Comparison of ENCODE assay signal across 1 cellular context in the genomic region with DNA sequence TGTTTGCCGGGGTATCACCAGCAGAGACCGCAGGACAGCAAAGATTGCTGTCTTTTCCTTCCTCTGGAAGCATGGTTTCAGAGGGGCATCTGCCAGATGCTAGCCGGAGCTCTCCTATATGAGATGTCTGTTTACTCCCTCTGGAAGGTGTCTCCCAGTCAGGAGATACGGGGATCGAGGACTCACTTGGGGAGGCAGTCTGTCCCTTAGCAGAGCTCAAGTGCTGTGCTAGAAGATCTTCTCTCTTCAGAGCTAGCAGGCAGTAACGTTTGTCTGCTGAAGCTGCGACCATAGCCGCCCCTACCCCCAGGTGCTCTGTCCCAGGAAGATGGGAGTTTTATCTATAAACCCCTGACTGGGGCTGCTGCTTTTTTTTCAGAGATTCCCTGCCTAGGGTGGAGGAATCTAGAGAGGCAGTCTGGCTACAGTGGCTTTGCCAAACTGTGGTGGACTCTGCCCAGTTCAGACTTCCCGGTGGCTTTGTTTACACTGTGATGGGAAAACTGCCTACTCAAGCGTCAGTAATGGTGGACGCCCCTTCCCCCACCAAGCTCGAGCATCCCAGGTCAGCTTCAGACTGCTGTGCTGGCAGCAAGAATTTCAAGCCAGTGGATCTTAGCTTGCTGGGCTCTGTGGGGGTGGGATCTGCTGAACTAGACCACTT.
TF ChIP-seq lines count a peak whose summit lies in the region.

No MANE protein-coding gene starts in this region.

TF ChIP-seq in HepG2, 621 proteins besides CTCF, POLR2A, EP300 and RAD21 (continued from another document and continues in another):
- TF ChIP-seq, protein P1, sequence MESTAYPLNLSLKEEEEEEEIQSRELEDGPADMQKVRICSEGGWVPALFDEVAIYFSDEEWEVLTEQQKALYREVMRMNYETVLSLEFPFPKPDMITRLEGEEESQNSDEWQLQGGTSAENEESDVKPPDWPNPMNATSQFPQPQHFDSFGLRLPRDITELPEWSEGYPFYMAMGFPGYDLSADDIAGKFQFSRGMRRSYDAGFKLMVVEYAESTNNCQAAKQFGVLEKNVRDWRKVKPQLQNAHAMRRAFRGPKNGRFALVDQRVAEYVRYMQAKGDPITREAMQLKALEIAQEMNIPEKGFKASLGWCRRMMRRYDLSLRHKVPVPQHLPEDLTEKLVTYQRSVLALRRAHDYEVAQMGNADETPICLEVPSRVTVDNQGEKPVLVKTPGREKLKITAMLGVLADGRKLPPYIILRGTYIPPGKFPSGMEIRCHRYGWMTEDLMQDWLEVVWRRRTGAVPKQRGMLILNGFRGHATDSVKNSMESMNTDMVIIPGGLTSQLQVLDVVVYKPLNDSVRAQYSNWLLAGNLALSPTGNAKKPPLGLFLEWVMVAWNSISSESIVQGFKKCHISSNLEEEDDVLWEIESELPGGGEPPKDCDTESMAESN (CRISPR knock-in tag; conservative IDR thresholded peaks at IDR 0.05), result no peak
- TF ChIP-seq ZNF556 (CRISPR knock-in tag; IDR thresholded peaks at IDR 0.05; ENCODE audit: borderline replicate concordance) (0 out of 2 replicates have a peak, but pooled peaks have one; percentile 41), CBX5 (CRISPR knock-in tag; IDR thresholded peaks at IDR 0.05; ENCODE audit: borderline replicate concordance) (0 out of 2 replicates have a peak, but pooled peaks have one; percentile 16), ZNF382 (CRISPR knock-in tag; IDR thresholded peaks at IDR 0.05; ENCODE audit: borderline replicate concordance) (no peak), MEIS1 (CRISPR knock-in tag; IDR thresholded peaks at IDR 0.05; ENCODE audit: borderline replicate concordance) (no peak), NFATC3 (CRISPR knock-in tag; IDR thresholded peaks at IDR 0.05) (no peak), ZBTB1 (CRISPR knock-in tag; IDR thresholded peaks at IDR 0.05; ENCODE audit: borderline replicate concordance) (no peak), ZNF468 (CRISPR knock-in tag; IDR thresholded peaks at IDR 0.05) (no peak), ZBTB20 (CRISPR knock-in tag; IDR thresholded peaks at IDR 0.05; ENCODE audit: borderline replicate concordance, low read depth) (no peak), KDM5B (CRISPR knock-in tag; IDR thresholded peaks at IDR 0.05; ENCODE audit: borderline replicate concordance) (no peak), FOXJ3 (CRISPR knock-in tag; IDR thresholded peaks at IDR 0.05; ENCODE audit: borderline replicate concordance) (0 out of 2 replicates have a peak, but pooled peaks have one; percentile 36), ZNF629 (CRISPR knock-in tag; conservative IDR thresholded peaks at IDR 0.05) (no peak), HNF4G (IDR thresholded peaks at IDR 0.05; ENCODE audit: borderline replicate concordance, low read depth, low read length) (peak; percentile 47; the same call in 1 of the 2 replicates), HNF4G (CRISPR knock-in tag; IDR thresholded peaks at IDR 0.05; ENCODE audit: borderline replicate concordance, low read depth) (no peak), ZBTB3 (CRISPR knock-in tag; IDR thresholded peaks at IDR 0.05; ENCODE audit: borderline replicate concordance, low read depth) (no peak), FOXA1 (IDR thresholded peaks at IDR 0.05) (no peak), FOXA1 (CRISPR knock-in tag; IDR thresholded peaks at IDR 0.05) (peak; percentile 79), RBAK (CRISPR knock-in tag; IDR thresholded peaks at IDR 0.05) (no peak), TBX3 (IDR thresholded peaks at IDR 0.05; ENCODE audit: borderline replicate concordance) (no peak), CEBPB (IDR thresholded peaks at IDR 0.05; ENCODE audit: borderline replicate concordance, low read depth, low read length) (no peak), ZNF335 (CRISPR knock-in tag; IDR thresholded peaks at IDR 0.05) (no peak), PAX8 (CRISPR knock-in tag; IDR thresholded peaks at IDR 0.05; ENCODE audit: borderline replicate concordance) (no peak), JUND (CRISPR knock-in tag; IDR thresholded peaks at IDR 0.05) (no peak), ZNF605 (CRISPR knock-in tag; IDR thresholded peaks at IDR 0.05) (peak; percentile 15; the same call in 1 of the 2 replicates), STAG1 (CRISPR knock-in tag; IDR thresholded peaks at IDR 0.05) (no peak), HIVEP1 (CRISPR knock-in tag; IDR thresholded peaks at IDR 0.05) (no peak), IRF2 (CRISPR knock-in tag; IDR thresholded peaks at IDR 0.05) (no peak), HDAC2 (CRISPR knock-in tag; IDR thresholded peaks at IDR 0.05) (no peak), CBFB (CRISPR knock-in tag; IDR thresholded peaks at IDR 0.05) (no peak), POLR2AphosphoS5 (IDR thresholded peaks at IDR 0.05; ENCODE audit: low read depth, low read length) (no peak), MZF1 (CRISPR knock-in tag; IDR thresholded peaks at IDR 0.05; ENCODE audit: borderline replicate concordance) (no peak), TCF7L2 (IDR thresholded peaks at IDR 0.05; ENCODE audit: low read depth, low read length) (no peak)
- TF ChIP-seq, protein P2, sequence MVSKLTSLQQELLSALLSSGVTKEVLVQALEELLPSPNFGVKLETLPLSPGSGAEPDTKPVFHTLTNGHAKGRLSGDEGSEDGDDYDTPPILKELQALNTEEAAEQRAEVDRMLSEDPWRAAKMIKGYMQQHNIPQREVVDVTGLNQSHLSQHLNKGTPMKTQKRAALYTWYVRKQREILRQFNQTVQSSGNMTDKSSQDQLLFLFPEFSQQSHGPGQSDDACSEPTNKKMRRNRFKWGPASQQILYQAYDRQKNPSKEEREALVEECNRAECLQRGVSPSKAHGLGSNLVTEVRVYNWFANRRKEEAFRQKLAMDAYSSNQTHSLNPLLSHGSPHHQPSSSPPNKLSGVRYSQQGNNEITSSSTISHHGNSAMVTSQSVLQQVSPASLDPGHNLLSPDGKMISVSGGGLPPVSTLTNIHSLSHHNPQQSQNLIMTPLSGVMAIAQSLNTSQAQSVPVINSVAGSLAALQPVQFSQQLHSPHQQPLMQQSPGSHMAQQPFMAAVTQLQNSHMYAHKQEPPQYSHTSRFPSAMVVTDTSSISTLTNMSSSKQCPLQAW (CRISPR knock-in tag; IDR thresholded peaks at IDR 0.05), result no peak
- TF ChIP-seq, protein P3, sequence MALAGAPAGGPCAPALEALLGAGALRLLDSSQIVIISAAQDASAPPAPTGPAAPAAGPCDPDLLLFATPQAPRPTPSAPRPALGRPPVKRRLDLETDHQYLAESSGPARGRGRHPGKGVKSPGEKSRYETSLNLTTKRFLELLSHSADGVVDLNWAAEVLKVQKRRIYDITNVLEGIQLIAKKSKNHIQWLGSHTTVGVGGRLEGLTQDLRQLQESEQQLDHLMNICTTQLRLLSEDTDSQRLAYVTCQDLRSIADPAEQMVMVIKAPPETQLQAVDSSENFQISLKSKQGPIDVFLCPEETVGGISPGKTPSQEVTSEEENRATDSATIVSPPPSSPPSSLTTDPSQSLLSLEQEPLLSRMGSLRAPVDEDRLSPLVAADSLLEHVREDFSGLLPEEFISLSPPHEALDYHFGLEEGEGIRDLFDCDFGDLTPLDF (CRISPR knock-in tag; IDR thresholded peaks at IDR 0.05), result no peak
- TF ChIP-seq, protein P4, sequence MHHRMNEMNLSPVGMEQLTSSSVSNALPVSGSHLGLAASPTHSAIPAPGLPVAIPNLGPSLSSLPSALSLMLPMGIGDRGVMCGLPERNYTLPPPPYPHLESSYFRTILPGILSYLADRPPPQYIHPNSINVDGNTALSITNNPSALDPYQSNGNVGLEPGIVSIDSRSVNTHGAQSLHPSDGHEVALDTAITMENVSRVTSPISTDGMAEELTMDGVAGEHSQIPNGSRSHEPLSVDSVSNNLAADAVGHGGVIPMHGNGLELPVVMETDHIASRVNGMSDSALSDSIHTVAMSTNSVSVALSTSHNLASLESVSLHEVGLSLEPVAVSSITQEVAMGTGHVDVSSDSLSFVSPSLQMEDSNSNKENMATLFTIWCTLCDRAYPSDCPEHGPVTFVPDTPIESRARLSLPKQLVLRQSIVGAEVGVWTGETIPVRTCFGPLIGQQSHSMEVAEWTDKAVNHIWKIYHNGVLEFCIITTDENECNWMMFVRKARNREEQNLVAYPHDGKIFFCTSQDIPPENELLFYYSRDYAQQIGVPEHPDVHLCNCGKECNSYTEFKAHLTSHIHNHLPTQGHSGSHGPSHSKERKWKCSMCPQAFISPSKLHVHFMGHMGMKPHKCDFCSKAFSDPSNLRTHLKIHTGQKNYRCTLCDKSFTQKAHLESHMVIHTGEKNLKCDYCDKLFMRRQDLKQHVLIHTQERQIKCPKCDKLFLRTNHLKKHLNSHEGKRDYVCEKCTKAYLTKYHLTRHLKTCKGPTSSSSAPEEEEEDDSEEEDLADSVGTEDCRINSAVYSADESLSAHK (CRISPR knock-in tag; IDR thresholded peaks at IDR 0.05; ENCODE audit: borderline replicate concordance), result no peak
- TF ChIP-seq, protein P5, sequence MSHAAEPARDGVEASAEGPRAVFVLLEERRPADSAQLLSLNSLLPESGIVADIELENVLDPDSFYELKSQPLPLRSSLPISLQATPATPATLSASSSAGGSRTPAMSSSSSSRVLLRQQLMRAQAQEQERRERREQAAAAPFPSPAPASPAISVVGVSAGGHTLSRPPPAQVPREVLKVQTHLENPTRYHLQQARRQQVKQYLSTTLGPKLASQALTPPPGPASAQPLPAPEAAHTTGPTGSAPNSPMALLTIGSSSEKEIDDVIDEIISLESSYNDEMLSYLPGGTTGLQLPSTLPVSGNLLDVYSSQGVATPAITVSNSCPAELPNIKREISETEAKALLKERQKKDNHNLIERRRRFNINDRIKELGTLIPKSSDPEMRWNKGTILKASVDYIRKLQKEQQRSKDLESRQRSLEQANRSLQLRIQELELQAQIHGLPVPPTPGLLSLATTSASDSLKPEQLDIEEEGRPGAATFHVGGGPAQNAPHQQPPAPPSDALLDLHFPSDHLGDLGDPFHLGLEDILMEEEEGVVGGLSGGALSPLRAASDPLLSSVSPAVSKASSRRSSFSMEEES (CRISPR knock-in tag; IDR thresholded peaks at IDR 0.05), result no peak
- TF ChIP-seq, protein P6, sequence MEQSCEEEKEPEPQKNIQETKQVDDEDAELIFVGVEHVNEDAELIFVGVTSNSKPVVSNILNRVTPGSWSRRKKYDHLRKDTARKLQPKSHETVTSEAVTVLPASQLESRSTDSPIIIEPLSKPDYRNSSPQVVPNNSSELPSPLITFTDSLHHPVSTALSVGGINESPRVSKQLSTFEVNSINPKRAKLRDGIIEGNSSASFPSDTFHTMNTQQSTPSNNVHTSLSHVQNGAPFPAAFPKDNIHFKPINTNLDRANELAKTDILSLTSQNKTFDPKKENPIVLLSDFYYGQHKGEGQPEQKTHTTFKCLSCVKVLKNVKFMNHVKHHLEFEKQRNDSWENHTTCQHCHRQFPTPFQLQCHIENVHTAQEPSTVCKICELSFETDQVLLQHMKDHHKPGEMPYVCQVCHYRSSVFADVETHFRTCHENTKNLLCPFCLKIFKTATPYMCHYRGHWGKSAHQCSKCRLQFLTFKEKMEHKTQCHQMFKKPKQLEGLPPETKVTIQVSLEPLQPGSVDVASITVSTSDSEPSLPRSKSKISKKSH (CRISPR knock-in tag; IDR thresholded peaks at IDR 0.05; ENCODE audit: borderline replicate concordance), result no peak
- TF ChIP-seq, protein P7, sequence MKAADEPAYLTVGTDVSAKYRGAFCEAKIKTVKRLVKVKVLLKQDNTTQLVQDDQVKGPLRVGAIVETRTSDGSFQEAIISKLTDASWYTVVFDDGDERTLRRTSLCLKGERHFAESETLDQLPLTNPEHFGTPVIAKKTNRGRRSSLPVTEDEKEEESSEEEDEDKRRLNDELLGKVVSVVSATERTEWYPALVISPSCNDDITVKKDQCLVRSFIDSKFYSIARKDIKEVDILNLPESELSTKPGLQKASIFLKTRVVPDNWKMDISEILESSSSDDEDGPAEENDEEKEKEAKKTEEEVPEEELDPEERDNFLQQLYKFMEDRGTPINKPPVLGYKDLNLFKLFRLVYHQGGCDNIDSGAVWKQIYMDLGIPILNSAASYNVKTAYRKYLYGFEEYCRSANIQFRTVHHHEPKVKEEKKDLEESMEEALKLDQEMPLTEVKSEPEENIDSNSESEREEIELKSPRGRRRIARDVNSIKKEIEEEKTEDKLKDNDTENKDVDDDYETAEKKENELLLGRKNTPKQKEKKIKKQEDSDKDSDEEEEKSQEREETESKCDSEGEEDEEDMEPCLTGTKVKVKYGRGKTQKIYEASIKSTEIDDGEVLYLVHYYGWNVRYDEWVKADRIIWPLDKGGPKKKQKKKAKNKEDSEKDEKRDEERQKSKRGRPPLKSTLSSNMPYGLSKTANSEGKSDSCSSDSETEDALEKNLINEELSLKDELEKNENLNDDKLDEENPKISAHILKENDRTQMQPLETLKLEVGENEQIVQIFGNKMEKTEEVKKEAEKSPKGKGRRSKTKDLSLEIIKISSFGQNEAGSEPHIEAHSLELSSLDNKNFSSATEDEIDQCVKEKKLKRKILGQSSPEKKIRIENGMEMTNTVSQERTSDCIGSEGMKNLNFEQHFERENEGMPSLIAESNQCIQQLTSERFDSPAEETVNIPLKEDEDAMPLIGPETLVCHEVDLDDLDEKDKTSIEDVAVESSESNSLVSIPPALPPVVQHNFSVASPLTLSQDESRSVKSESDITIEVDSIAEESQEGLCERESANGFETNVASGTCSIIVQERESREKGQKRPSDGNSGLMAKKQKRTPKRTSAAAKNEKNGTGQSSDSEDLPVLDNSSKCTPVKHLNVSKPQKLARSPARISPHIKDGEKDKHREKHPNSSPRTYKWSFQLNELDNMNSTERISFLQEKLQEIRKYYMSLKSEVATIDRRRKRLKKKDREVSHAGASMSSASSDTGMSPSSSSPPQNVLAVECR (CRISPR knock-in tag; IDR thresholded peaks at IDR 0.05; ENCODE audit: borderline replicate concordance), result no peak
- TF ChIP-seq, protein P8, sequence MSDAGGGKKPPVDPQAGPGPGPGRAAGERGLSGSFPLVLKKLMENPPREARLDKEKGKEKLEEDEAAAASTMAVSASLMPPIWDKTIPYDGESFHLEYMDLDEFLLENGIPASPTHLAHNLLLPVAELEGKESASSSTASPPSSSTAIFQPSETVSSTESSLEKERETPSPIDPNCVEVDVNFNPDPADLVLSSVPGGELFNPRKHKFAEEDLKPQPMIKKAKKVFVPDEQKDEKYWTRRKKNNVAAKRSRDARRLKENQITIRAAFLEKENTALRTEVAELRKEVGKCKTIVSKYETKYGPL (CRISPR knock-in tag; IDR thresholded peaks at IDR 0.05), result no peak
- TF ChIP-seq, protein P9, sequence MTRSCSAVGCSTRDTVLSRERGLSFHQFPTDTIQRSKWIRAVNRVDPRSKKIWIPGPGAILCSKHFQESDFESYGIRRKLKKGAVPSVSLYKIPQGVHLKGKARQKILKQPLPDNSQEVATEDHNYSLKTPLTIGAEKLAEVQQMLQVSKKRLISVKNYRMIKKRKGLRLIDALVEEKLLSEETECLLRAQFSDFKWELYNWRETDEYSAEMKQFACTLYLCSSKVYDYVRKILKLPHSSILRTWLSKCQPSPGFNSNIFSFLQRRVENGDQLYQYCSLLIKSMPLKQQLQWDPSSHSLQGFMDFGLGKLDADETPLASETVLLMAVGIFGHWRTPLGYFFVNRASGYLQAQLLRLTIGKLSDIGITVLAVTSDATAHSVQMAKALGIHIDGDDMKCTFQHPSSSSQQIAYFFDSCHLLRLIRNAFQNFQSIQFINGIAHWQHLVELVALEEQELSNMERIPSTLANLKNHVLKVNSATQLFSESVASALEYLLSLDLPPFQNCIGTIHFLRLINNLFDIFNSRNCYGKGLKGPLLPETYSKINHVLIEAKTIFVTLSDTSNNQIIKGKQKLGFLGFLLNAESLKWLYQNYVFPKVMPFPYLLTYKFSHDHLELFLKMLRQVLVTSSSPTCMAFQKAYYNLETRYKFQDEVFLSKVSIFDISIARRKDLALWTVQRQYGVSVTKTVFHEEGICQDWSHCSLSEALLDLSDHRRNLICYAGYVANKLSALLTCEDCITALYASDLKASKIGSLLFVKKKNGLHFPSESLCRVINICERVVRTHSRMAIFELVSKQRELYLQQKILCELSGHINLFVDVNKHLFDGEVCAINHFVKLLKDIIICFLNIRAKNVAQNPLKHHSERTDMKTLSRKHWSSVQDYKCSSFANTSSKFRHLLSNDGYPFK (CRISPR knock-in tag; IDR thresholded peaks at IDR 0.05; ENCODE audit: borderline replicate concordance), result peak; percentile 23; the same call in 1 of the 2 replicates
